ENCODE assay signal across 1 cellular context in genomic region chr16:51243836-51244483, GRCh38.
TF ChIP-seq lines count a peak whose summit lies in the region.

No MANE protein-coding gene starts in this region.

TF ChIP-seq in HepG2, 621 proteins besides CTCF, POLR2A, EP300 and RAD21 (continued from another document and continues in another):
- TF ChIP-seq MXI1 (IDR thresholded peaks at IDR 0.05; ENCODE audit: borderline replicate concordance, low read depth, low read length) (no peak), HOXA7 (CRISPR knock-in tag; IDR thresholded peaks at IDR 0.05) (no peak), KDM4B (CRISPR knock-in tag; IDR thresholded peaks at IDR 0.05) (no peak), ELK4 (CRISPR knock-in tag; IDR thresholded peaks at IDR 0.05; ENCODE audit: borderline replicate concordance) (no peak), ZNF431 (CRISPR knock-in tag; IDR thresholded peaks at IDR 0.05; ENCODE audit: borderline replicate concordance, low read depth) (no peak), ZFX (CRISPR knock-in tag; IDR thresholded peaks at IDR 0.05; ENCODE audit: low read depth) (no peak), FOXO1 (CRISPR knock-in tag; IDR thresholded peaks at IDR 0.05) (peak; percentile 88), ZNF572 (CRISPR knock-in tag; IDR thresholded peaks at IDR 0.05) (no peak), TEAD3 (CRISPR knock-in tag; optimal IDR thresholded peaks at IDR 0.05; ENCODE audit: borderline replicate concordance) (peak; percentile 56), ONECUT2 (CRISPR knock-in tag; IDR thresholded peaks at IDR 0.05) (peak; percentile 83), ZNF670 (CRISPR knock-in tag; IDR thresholded peaks at IDR 0.05; ENCODE audit: borderline replicate concordance) (0 out of 2 replicates have a peak, but pooled peaks have one; percentile 64), ZNF749 (CRISPR knock-in tag; IDR thresholded peaks at IDR 0.05; ENCODE audit: borderline replicate concordance) (no peak), CEBPB (IDR thresholded peaks at IDR 0.05; ENCODE audit: borderline replicate concordance, low read depth, low read length) (no peak; the same call in 1 of the 2 replicates), HHEX (CRISPR knock-in tag; IDR thresholded peaks at IDR 0.05) (peak; percentile 91), ARHGAP35 (CRISPR knock-in tag; IDR thresholded peaks at IDR 0.05; ENCODE audit: borderline replicate concordance) (no peak), MBD4 (IDR thresholded peaks at IDR 0.05; ENCODE audit: borderline replicate concordance, low read length) (no peak), PITX1 (CRISPR knock-in tag; IDR thresholded peaks at IDR 0.05) (peak; percentile 98), SP140L (CRISPR knock-in tag; IDR thresholded peaks at IDR 0.05; ENCODE audit: borderline replicate concordance) (no peak), ZBTB40 (IDR thresholded peaks at IDR 0.05) (no peak), ZBTB40 (CRISPR knock-in tag; IDR thresholded peaks at IDR 0.05) (no peak), ZNF567 (CRISPR knock-in tag; IDR thresholded peaks at IDR 0.05; ENCODE audit: borderline replicate concordance) (0 out of 2 replicates have a peak, but pooled peaks have one; percentile 29), ELF4 (CRISPR knock-in tag; IDR thresholded peaks at IDR 0.05; ENCODE audit: borderline replicate concordance) (no peak), ZFP41 (CRISPR knock-in tag; IDR thresholded peaks at IDR 0.05; ENCODE audit: borderline replicate concordance) (no peak), ZNF281 (CRISPR knock-in tag; IDR thresholded peaks at IDR 0.05; ENCODE audit: borderline replicate concordance) (peak; percentile 18; the same call in 1 of the 2 replicates)
- TF ChIP-seq, protein P1, sequence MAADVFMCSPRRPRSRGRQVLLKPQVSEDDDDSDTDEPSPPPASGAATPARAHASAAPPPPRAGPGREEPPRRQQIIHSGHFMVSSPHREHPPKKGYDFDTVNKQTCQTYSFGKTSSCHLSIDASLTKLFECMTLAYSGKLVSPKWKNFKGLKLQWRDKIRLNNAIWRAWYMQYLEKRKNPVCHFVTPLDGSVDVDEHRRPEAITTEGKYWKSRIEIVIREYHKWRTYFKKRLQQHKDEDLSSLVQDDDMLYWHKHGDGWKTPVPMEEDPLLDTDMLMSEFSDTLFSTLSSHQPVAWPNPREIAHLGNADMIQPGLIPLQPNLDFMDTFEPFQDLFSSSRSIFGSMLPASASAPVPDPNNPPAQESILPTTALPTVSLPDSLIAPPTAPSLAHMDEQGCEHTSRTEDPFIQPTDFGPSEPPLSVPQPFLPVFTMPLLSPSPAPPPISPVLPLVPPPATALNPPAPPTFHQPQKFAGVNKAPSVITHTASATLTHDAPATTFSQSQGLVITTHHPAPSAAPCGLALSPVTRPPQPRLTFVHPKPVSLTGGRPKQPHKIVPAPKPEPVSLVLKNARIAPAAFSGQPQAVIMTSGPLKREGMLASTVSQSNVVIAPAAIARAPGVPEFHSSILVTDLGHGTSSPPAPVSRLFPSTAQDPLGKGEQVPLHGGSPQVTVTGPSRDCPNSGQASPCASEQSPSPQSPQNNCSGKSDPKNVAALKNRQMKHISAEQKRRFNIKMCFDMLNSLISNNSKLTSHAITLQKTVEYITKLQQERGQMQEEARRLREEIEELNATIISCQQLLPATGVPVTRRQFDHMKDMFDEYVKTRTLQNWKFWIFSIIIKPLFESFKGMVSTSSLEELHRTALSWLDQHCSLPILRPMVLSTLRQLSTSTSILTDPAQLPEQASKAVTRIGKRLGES (CRISPR knock-in tag; IDR thresholded peaks at IDR 0.05; ENCODE audit: borderline replicate concordance), result no peak
- TF ChIP-seq, protein P2, sequence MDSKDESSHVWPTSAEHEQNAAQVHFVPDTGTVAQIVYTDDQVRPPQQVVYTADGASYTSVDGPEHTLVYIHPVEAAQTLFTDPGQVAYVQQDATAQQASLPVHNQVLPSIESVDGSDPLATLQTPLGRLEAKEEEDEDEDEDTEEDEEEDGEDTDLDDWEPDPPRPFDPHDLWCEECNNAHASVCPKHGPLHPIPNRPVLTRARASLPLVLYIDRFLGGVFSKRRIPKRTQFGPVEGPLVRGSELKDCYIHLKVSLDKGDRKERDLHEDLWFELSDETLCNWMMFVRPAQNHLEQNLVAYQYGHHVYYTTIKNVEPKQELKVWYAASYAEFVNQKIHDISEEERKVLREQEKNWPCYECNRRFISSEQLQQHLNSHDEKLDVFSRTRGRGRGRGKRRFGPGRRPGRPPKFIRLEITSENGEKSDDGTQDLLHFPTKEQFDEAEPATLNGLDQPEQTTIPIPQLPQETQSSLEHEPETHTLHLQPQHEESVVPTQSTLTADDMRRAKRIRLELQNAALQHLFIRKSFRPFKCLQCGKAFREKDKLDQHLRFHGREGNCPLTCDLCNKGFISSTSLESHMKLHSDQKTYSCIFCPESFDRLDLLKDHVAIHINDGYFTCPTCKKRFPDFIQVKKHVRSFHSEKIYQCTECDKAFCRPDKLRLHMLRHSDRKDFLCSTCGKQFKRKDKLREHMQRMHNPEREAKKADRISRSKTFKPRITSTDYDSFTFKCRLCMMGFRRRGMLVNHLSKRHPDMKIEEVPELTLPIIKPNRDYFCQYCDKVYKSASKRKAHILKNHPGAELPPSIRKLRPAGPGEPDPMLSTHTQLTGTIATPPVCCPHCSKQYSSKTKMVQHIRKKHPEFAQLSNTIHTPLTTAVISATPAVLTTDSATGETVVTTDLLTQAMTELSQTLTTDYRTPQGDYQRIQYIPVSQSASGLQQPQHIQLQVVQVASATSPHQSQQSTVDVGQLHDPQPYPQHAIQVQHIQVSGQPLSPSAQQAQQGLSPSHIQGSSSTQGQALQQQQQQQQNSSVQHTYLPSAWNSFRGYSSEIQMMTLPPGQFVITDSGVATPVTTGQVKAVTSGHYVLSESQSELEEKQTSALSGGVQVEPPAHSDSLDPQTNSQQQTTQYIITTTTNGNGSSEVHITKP (CRISPR knock-in tag; IDR thresholded peaks at IDR 0.05; ENCODE audit: low read depth), result 0 out of 2 replicates have a peak, but pooled peaks have one; percentile 41
- TF ChIP-seq, protein P3, sequence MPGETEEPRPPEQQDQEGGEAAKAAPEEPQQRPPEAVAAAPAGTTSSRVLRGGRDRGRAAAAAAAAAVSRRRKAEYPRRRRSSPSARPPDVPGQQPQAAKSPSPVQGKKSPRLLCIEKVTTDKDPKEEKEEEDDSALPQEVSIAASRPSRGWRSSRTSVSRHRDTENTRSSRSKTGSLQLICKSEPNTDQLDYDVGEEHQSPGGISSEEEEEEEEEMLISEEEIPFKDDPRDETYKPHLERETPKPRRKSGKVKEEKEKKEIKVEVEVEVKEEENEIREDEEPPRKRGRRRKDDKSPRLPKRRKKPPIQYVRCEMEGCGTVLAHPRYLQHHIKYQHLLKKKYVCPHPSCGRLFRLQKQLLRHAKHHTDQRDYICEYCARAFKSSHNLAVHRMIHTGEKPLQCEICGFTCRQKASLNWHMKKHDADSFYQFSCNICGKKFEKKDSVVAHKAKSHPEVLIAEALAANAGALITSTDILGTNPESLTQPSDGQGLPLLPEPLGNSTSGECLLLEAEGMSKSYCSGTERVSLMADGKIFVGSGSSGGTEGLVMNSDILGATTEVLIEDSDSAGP (CRISPR knock-in tag; IDR thresholded peaks at IDR 0.05; ENCODE audit: borderline replicate concordance), result no peak
- TF ChIP-seq, protein P4, sequence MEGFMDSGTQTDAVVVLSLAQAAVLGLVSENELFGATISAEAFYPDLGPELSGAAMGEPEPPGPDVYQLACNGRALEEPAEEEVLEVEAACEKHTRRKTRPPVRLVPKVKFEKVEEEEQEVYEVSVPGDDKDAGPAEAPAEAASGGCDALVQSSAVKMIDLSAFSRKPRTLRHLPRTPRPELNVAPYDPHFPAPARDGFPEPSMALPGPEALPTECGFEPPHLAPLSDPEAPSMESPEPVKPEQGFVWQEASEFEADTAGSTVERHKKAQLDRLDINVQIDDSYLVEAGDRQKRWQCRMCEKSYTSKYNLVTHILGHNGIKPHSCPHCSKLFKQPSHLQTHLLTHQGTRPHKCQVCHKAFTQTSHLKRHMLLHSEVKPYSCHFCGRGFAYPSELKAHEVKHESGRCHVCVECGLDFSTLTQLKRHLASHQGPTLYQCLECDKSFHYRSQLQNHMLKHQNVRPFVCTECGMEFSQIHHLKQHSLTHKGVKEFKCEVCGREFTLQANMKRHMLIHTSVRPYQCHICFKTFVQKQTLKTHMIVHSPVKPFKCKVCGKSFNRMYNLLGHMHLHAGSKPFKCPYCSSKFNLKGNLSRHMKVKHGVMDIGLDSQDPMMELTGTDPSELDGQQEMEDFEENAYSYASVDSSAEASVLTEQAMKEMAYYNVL (CRISPR knock-in tag; IDR thresholded peaks at IDR 0.05; ENCODE audit: borderline replicate concordance), result no peak
- TF ChIP-seq, protein P5, sequence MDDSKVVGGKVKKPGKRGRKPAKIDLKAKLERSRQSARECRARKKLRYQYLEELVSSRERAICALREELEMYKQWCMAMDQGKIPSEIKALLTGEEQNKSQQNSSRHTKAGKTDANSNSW (CRISPR knock-in tag; IDR thresholded peaks at IDR 0.05; ENCODE audit: borderline replicate concordance), result no peak
